Comparison of ENCODE assay signal across 11 cellular contexts in genomic region chr16:56616608-56617211, GRCh38. TPM values are rescaled to one million over a fixed set of nuclear protein-coding genes. Genes with fewer than 3 reads are reported as not detected.
A peak's percentile ranks its signal among the peaks of the same experiment; 100 is the strongest.
DNase-seq lines count a peak whose midpoint lies in the region; ATAC-seq and TF ChIP-seq lines count a peak whose summit lies in the region.
"Had no signal": no experiment of that assay in that cellular context is flagged by ENCODE, and none has a peak within 500 bp of the region (broad histone marks: within the 10 kb centered on the region; RNA-seq: fewer than 3 reads in every experiment).

No MANE protein-coding gene starts in this region.

- peaks cover 17% of the 10 kb centered on the region for H3K79me2 ChIP-seq in ACC112 (ENCODE audit: control insufficient read depth, insufficient read depth, low read length, unreplicated experiment)

- H3K36me3 Mint-ChIP-seq in WTC11: no peaks in the 10 kb centered on the region
- H3K36me3 Mint-ChIP-seq in natural killer cell treated with Interleukin-12 subunit alpha and Interleukin-12 subunit beta and Interleukin-15 and Interleukin-18, amount 100 ng/mL, for 72 hours: no peaks in the 10 kb centered on the region

- POLR2A ChIA-PET in WTC11 (lab: Charles Lee): interaction anchor here (0.7 to 2.6 kb wide), 5 partner anchors 8 to 62 kb away, joined by 3 to 12 read pairs (median 3); partner anchors contain the start of genes MT1F and MT2A

- H3K27ac Mint-ChIP-seq in WTC11: no peak overlapping the region
- no peak overlapping the region for H3K27ac Mint-ChIP-seq in natural killer cell treated with Interleukin-12 subunit alpha and Interleukin-12 subunit beta and Interleukin-15 and Interleukin-18, amount 100 ng/mL, for 72 hours

- DNase-seq in WTC11 (ENCODE audit: low spot score): no peak
- DNase-seq in fibroblast of pulmonary artery (ENCODE audit: low read depth): no peak
- DNase-seq in natural killer cell treated with Interleukin-12 subunit alpha and Interleukin-12 subunit beta and Interleukin-15 and Interleukin-18, amount 100 ng/mL, for 72 hours (ENCODE audit: low spot score): no peak
- no peak for DNase-seq in SKM-1 (lab: John Stamatoyannopoulos, UW; ENCODE audit: unreplicated experiment)
- DNase-seq in NCI-H510A (lab: John Stamatoyannopoulos, UW): no peak
- DNase-seq in EL: no peak
- DNase-seq: MM.1S had no signal

- peaks cover 47% of the 10 kb centered on the region for H3K4me1 ChIP-seq in ACC112 (ENCODE audit: control insufficient read depth, insufficient read depth, low read length, unreplicated experiment)

- no peak for TF ChIP-seq CTCF in WTC11 (IDR thresholded peaks at IDR 0.05)
- no peak for TF ChIP-seq CTCF in fibroblast of pulmonary artery (IDR thresholded peaks at IDR 0.05; ENCODE audit: low read length, missing control alignments)

- H3K4me3 ChIP-seq in ACC112 (ENCODE audit: low read depth, low read length): peak overlapping the region; percentile 80
- H3K4me3 ChIP-seq in fibroblast of pulmonary artery (replicated peaks; ENCODE audit: low read depth, low read length): peak overlapping the region; percentile 1

- peaks cover 93% of the 10 kb centered on the region for H3K27me3 Mint-ChIP-seq in WTC11 (ENCODE audit: low read depth)
- peaks cover 2 to 8% of the 10 kb centered on the region in 2 donors for H3K27me3 Mint-ChIP-seq in natural killer cell treated with Interleukin-12 subunit alpha and Interleukin-12 subunit beta and Interleukin-15 and Interleukin-18, amount 100 ng/mL, for 72 hours

- no peak overlapping the region for H2AFZ ChIP-seq in ACC112 (ENCODE audit: low read length, unreplicated experiment)

- no peaks in the 10 kb centered on the region for H3K36me3 ChIP-seq in ACC112 (ENCODE audit: insufficient read depth, low read length)

- H3K4me3 Mint-ChIP-seq in WTC11: peak overlapping the region; percentile 78
- H3K4me3 Mint-ChIP-seq in natural killer cell treated with Interleukin-12 subunit alpha and Interleukin-12 subunit beta and Interleukin-15 and Interleukin-18, amount 100 ng/mL, for 72 hours: peak overlapping the region; percentile 61

- no peak overlapping the region for H3K27ac ChIP-seq in ACC112 (ENCODE audit: low read depth, low read length)
- H3K27ac ChIP-seq: epithelial cell of prostate had no signal

- CTCF ChIA-PET in WTC11 (lab: Charles Lee): interaction anchor here (1.1 to 2.4 kb wide), 4 partner anchors 16 to 85 kb away, joined by 3 to 11 read pairs (median 6); partner anchors contain the start of gene MT1M

- H3K4me1 Mint-ChIP-seq in WTC11: peaks cover 41% of the 10 kb centered on the region
- peaks cover 24 to 34% of the 10 kb centered on the region in 2 donors for H3K4me1 Mint-ChIP-seq in natural killer cell treated with Interleukin-12 subunit alpha and Interleukin-12 subunit beta and Interleukin-15 and Interleukin-18, amount 100 ng/mL, for 72 hours (ENCODE audit: low read depth in 2 of 2)

- ATAC-seq in WTC11: peak; percentile 49
- peak in 1 of 2 donors; percentile 12 for ATAC-seq in natural killer cell treated with Interleukin-12 subunit alpha and Interleukin-12 subunit beta and Interleukin-15 and Interleukin-18, amount 100 ng/mL, for 72 hours
- no peak for ATAC-seq in GM18861 (IDR thresholded peaks at IDR 0.05; ENCODE audit: unreplicated experiment)

- no peaks in the 10 kb centered on the region for H3K27me3 ChIP-seq in ACC112 (ENCODE audit: insufficient read depth, low read length)

- H3K9me3 Mint-ChIP-seq in WTC11: no peaks in the 10 kb centered on the region
- no peaks in the 10 kb centered on the region for H3K9me3 Mint-ChIP-seq in natural killer cell treated with Interleukin-12 subunit alpha and Interleukin-12 subunit beta and Interleukin-15 and Interleukin-18, amount 100 ng/mL, for 72 hours

TF ChIP-seq in WTC11, 78 proteins besides CTCF, POLR2A, EP300 and RAD21:
- TF ChIP-seq JAZF1 (CRISPR knock-in tag; IDR thresholded peaks at IDR 0.05) (no peak), PRDM15 (CRISPR knock-in tag; IDR thresholded peaks at IDR 0.05) (peak; percentile 92)

RNA-seq across cellular contexts. Expression of gene MT2A, which starts 8.3 kb away (rescaled TPM):
- total RNA-seq in WTC11 (2021): 139 to 173 TPM (median 149 TPM) in 3 replicates
- 1,000 to 10,000 TPM in 1 of 2 donors, 100 to 1,000 TPM in 1; 549 to 1,013 TPM for total RNA-seq in natural killer cell treated with Interleukin-12 subunit alpha and Interleukin-12 subunit beta and Interleukin-15 and Interleukin-18, amount 100 ng/mL, for 72 hours

RNA-seq across cellular contexts. Expression of gene MT1E, which starts 8.9 kb away (rescaled TPM):
- 92.7 to 114 TPM (median 103 TPM) in 3 replicates for total RNA-seq in WTC11 (2021)
- 100 to 1,000 TPM in 1 of 2 donors, 10 to 100 TPM in 1; 58.5 to 148 TPM for total RNA-seq in natural killer cell treated with Interleukin-12 subunit alpha and Interleukin-12 subunit beta and Interleukin-15 and Interleukin-18, amount 100 ng/mL, for 72 hours

RNA-seq across cellular contexts. Expression of gene MT1M, which starts 15.7 kb away (rescaled TPM):
- 4.5 to 4.8 TPM (median 4.7 TPM) in 3 replicates for total RNA-seq in WTC11 (2021)
- under 1 TPM in 1 of 2 donors, not detected in 1; 0.36 TPM for total RNA-seq in natural killer cell treated with Interleukin-12 subunit alpha and Interleukin-12 subunit beta and Interleukin-15 and Interleukin-18, amount 100 ng/mL, for 72 hours
- total RNA-seq: T-helper 2 cell treated with Interferon-gamma antibody and Interleukin-4, amounts not matched to agents 100 ng/mL and 5 ng/mL, for 36 hours had no signal

RNA-seq across cellular contexts. Expression of gene MT1A, which starts 21.8 kb away (rescaled TPM):
- total RNA-seq in WTC11 (2021): 0.94 to 2.8 TPM in 2 of 3 replicates, not detected in the other
- total RNA-seq in natural killer cell treated with Interleukin-12 subunit alpha and Interleukin-12 subunit beta and Interleukin-15 and Interleukin-18, amount 100 ng/mL, for 72 hours: 10 to 100 TPM in 1 of 2 donors, 1 to 10 TPM in 1; 6.3 to 22.4 TPM

RNA-seq across cellular contexts. Expression of gene MT3, which starts 27.4 kb away (rescaled TPM):
- 0.71 to 1.2 TPM (median 0.77 TPM) in 3 replicates for total RNA-seq in WTC11 (2021)
- total RNA-seq in natural killer cell treated with Interleukin-12 subunit alpha and Interleukin-12 subunit beta and Interleukin-15 and Interleukin-18, amount 100 ng/mL, for 72 hours: 1 to 10 TPM in 1 of 2 donors, under 1 TPM in 1; 0.70 to 4.2 TPM
